Comparison of ENCODE assay signal across 17 cellular contexts in the genomic region with DNA sequence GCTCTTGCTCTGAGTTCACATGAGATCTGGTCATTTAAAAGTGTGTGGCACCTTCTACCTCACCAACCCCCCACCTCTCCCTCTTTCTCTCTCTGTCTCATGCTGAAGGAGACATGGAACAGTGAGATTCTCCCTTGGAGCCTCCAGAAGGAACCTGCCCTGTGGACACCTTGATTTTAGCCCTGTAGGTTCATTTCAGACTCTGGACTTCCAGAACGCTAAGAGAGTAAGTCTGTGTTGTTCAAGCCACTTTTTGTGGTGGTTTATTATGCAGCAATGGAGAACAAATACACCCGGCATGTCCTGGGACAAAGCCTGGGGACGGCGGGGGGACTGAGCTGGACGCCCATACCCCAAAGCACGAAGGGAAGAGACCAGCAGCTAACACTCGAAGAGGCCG. TPM values are rescaled to one million over a fixed set of nuclear protein-coding genes. Genes with fewer than 3 reads are reported as not detected.
"Had no signal": no experiment of that assay in that cellular context is flagged by ENCODE, and none has a peak within 500 bp of the region (broad histone marks: within the 10 kb centered on the region; RNA-seq: fewer than 3 reads in every experiment).

No MANE protein-coding gene starts in this region.

- H3K79me2 ChIP-seq: hepatocyte had no signal

- H3K36me3 ChIP-seq: cardiac muscle cell, sigmoid colon, upper lobe of left lung had no signal

- H3K27me3 ChIP-seq: cardiac muscle cell, hepatocyte, sigmoid colon, upper lobe of left lung had no signal

- H3K4me2 ChIP-seq: hepatocyte had no signal

- H2AFZ ChIP-seq: hepatocyte had no signal

- ATAC-seq: activated T-cell treated with anti-CD3 and anti-CD28 coated beads, Interleukin-2, amount 50 U/mL, for 4 hours; naive thymus-derived CD4-positive, alpha-beta T cell; stimulated activated naive CD8-positive, alpha-beta T cell treated with anti-CD3 and anti-CD28 coated beads, Interleukin-15, amount 100 ng/mL, for 72 hours; T-cell had no signal

- DNase-seq: activated B cell treated with CpG ODN at 0.5 μM for 24 hours; activated CD4-positive, alpha-beta memory T cell treated with anti-CD3 and anti-CD28 coated beads for 36 hours; activated CD4-positive, alpha-beta T cell treated with anti-CD3 and anti-CD28 coated beads for 4 hours; activated T-cell treated with anti-CD3 and anti-CD28 coated beads, Interleukin-2, amount 50 U/mL, for 4 hours; amniotic stem cell; foreskin fibroblast; mesenchymal stem cell; sigmoid colon; stimulated activated CD4-positive, alpha-beta T cell treated with anti-CD3 and anti-CD28 coated beads, Interleukin-12 subunit alpha, Interleukin-12 subunit beta, amount 100 ng/mL, for 4 hours; stimulated activated CD4-positive, alpha-beta T cell treated with anti-CD3 and anti-CD28 coated beads, Interleukin-1b, Interleukin-23, amount 100 ng/mL, for 48 hours; stimulated activated naive CD8-positive, alpha-beta T cell treated with anti-CD3 and anti-CD28 coated beads, Interleukin-15, amount 100 ng/mL, for 72 hours; T-cell; upper lobe of left lung had no signal

- H3K4me3 ChIP-seq: cardiac muscle cell, hepatocyte, sigmoid colon, upper lobe of left lung had no signal

- H3K27ac ChIP-seq: cardiac muscle cell, epithelial cell of prostate, hepatocyte, sigmoid colon had no signal

- H3K9me3 ChIP-seq: sigmoid colon, upper lobe of left lung had no signal

RNA-seq across cellular contexts. Expression of a gene that starts 20.7 kb away (rescaled TPM):
- total RNA-seq: activated B cell treated with CpG ODN at 0.5 μM for 24 hours had no signal
- polyA plus RNA-seq: cardiac muscle cell, hepatocyte had no signal
